In genomic region chr3:172288625-172289024, GRCh38 we compare ENCODE assay signal across 1 cellular context.
TF ChIP-seq lines count a peak whose summit lies in the region.

No MANE protein-coding gene starts in this region.

TF ChIP-seq in HepG2, 621 proteins besides CTCF, POLR2A, EP300 and RAD21:
- TF ChIP-seq AGO2 (optimal IDR thresholded peaks at IDR 0.05; ENCODE audit: low read depth, low read length) (peak; percentile 29), ZFP36L1 (CRISPR knock-in tag; IDR thresholded peaks at IDR 0.05) (no peak), RBM22 (optimal IDR thresholded peaks at IDR 0.05; ENCODE audit: low read length) (peak; percentile 5)
